Comparison of ENCODE assay signal across 8 cellular contexts in the genomic region with DNA sequence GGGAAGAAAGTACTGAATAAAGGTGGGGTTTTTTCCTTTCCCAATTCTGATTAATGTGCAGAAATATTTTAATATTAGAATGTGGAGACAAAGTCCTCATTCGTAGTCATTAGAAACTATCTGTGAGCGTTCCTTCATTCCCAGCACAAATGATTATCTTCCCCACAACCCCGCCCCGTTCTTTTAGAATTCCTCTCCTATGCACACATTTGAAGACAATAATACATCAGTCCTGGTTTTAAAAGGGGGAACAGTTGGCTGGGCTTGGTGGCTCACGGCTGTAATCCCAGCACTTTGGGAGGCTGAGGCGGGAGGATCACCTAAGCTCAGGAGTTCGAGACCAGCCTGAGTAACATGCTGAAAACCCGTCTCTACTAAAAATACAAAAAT. TPM values are rescaled to one million over a fixed set of nuclear protein-coding genes. Genes with fewer than 3 reads are reported as not detected.
DNase-seq lines count a peak whose midpoint lies in the region; ATAC-seq and TF ChIP-seq lines count a peak whose summit lies in the region.

No MANE protein-coding gene starts in this region.

- DNase-seq in AG04449 (ENCODE audit: low read depth, low spot score) (no peak), brain microvascular endothelial cell (no peak), cerebellum (ENCODE audit: low spot score) (no peak), NCI-H1092 treated with DMSO at 0.1 percent for 48 hours (lab: John Stamatoyannopoulos, UW) (no peak)
- no peak for DNase-seq in stimulated activated CD4-positive, alpha-beta T cell treated with anti-CD3 and anti-CD28 coated beads, Interleukin-1b, Interleukin-23, amount 100 ng/mL, for 48 hours

- H3K4me3 ChIP-seq in AG04449 (ENCODE audit: low read depth, low read length) (peak overlapping the region; percentile 81), HUES64 (ENCODE audit: low read length) (peak overlapping the region; percentile 85), brain microvascular endothelial cell (ENCODE audit: low read depth, low read length) (peak overlapping the region; percentile 96), mucosa of stomach (ENCODE audit: low read length) (peak overlapping the region; percentile 78)

- H3K27ac ChIP-seq in HUES64 (ENCODE audit: low read depth, low read length) (peak overlapping the region; percentile 7; the same call in 1 of the 2 replicates), brain microvascular endothelial cell (peak overlapping the region; percentile 68)

- CTCF ChIA-PET in AG04449 (lab: Yijun Ruan, JAX): interaction anchor here (0.8 to 2.3 kb wide), 13 partner anchors 12 to 227 kb away, joined by 3 to 16 read pairs (median 4); a partner anchor contains a TSS

- in situ Hi-C loops in brain microvascular endothelial cell (cut with HindIII; ENCODE audit: low pct_ligation_motif_present, low sequenced_read_pairs): no loop called here

- H3K9me3 ChIP-seq in HUES64 (ENCODE audit: insufficient read depth, low read depth, low read length): no peaks in the 10 kb centered on the region; the same call in 1 of the 2 replicates
- H3K9me3 ChIP-seq in mucosa of stomach (ENCODE audit: control insufficient read depth, low read length): no peaks in the 10 kb centered on the region

- H3K27me3 ChIP-seq in HUES64 (ENCODE audit: insufficient read depth, low read length) (no peaks in the 10 kb centered on the region), brain microvascular endothelial cell (replicated peaks) (no peaks in the 10 kb centered on the region), mucosa of stomach (ENCODE audit: control insufficient read depth, insufficient read depth, low read length) (no peaks in the 10 kb centered on the region)

- peaks cover 9% of the 10 kb centered on the region for H3K4me1 ChIP-seq in HUES64 (ENCODE audit: insufficient read depth, low read length)
- H3K4me1 ChIP-seq in mucosa of stomach (ENCODE audit: control insufficient read depth, insufficient read depth, low read length): peaks cover 12% of the 10 kb centered on the region

- POLR2A ChIA-PET in AG04449 (lab: Yijun Ruan, JAX): interaction anchor here (0.8 to 2.2 kb wide), 4 partner anchors 23 to 131 kb away, joined by 3 to 9 read pairs (median 7); a partner anchor contains a TSS

- no peak for TF ChIP-seq CTCF in AG04449 (IDR thresholded peaks at IDR 0.05; ENCODE audit: insufficient read depth, low read length, missing control alignments)
- no peak for TF ChIP-seq CTCF in brain microvascular endothelial cell (IDR thresholded peaks at IDR 0.05; ENCODE audit: low read depth, low read length, missing control alignments)

- no peak for ATAC-seq in HG02938 (IDR thresholded peaks at IDR 0.05; ENCODE audit: unreplicated experiment)

- H3K36me3 ChIP-seq in HUES64 (ENCODE audit: insufficient read depth, low read length) (peaks cover 7% of the 10 kb centered on the region), brain microvascular endothelial cell (replicated peaks) (no peaks in the 10 kb centered on the region), mucosa of stomach (ENCODE audit: control insufficient read depth, insufficient read depth, low read length) (no peaks in the 10 kb centered on the region)

- 56% methylated on average over 8 of the region's 8 CpGs for whole genome bisulfite sequencing in HUES64

- H3K9ac ChIP-seq in HUES64 (ENCODE audit: low read depth, low read length): peak overlapping the region; percentile 92
- H3K9ac ChIP-seq in mucosa of stomach (ENCODE audit: low read length): peak overlapping the region; percentile 79

RNA-seq across cellular contexts. Expression of a gene that starts 0.9 kb away (rescaled TPM):
- 46.4 TPM for polyA plus RNA-seq in HUES64 (2013, experiment 1 of 2)
- polyA plus RNA-seq in HUES64 (2013, experiment 2 of 2): 48.8 TPM
- total RNA-seq in cerebellum: 37.5 TPM
